ENCODE assay signal across 8 cellular contexts in the genomic region with DNA sequence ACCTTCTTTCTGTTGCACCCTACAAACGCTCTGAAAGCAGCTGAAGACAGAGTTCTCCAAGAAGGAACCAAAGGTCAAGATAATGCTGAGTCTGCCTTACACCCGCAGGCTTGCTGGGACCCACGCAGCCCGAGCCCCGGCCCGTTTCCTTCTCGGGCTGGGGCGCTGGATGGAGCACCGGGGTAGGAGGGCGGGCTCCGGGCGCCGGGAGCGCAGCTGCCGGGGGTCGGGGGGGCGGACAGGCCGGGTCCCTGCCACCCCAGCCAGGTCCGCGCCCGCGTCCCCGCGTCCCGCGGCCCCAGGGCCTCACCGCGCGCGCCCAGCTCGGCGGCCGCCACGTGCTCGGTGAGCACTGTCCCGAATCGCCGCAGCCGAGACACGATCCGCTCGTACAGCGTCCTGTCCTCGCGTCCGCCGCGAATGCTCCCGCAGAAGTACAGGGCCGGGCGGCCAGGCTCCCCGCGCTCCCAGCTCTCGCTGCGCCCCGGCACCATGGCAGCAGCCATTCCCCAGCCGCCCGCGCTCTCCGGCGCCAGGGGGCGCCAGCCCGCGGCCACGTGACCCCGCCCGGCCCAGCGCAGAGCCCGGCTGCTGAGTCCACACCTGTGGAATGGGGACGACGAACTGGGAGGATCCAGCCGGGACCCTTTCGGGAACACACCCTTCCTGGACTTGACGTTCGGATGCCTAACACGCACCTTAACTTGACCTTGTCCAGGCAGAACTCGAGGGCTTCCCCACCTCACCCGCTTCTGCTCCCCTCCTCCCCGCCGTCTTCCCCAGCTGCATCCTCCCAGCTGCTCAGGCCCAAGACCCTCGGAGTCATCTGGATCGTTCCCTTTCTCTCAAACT. TPM values are rescaled to one million over a fixed set of nuclear protein-coding genes. Genes with fewer than 3 reads are reported as not detected.
DNase-seq lines count a peak whose midpoint lies in the region; ATAC-seq and TF ChIP-seq lines count a peak whose summit lies in the region.

A gene with protein sequence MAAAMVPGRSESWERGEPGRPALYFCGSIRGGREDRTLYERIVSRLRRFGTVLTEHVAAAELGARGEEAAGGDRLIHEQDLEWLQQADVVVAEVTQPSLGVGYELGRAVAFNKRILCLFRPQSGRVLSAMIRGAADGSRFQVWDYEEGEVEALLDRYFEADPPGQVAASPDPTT (minus strand): TSS at position 531 of the 852 bp plus-strand sequence. CDS start 25 bp downstream, at position 506.

- peak within 1 kb of the TSS; percentile 92 to 95 (median 94) for H3K4me3 Mint-ChIP-seq in CD4-positive, CD25-positive, alpha-beta regulatory T cell
- H3K4me3 Mint-ChIP-seq in activated T-helper 1 cell treated with anti-CD3 and anti-CD28 coated beads, Interleukin-12 subunit alpha, Interleukin-12 subunit beta, Interleukin-2, Interleukin-4 antibody, amounts not matched to agents 30 ng/mL and 10 ng/mL and 1 ng/mL, durations not matched to agents 14 hours and 24 hours and 36 hours, result peak within 1 kb of the TSS; percentile 92
- H3K4me3 Mint-ChIP-seq in naive thymus-derived CD4-positive, alpha-beta T cell, result peak within 1 kb of the TSS; percentile 87 to 95 (median 91)
- H3K4me3 Mint-ChIP-seq in stimulated activated naive B cell treated with anti-CD40 and anti-IgM and Interleukin-4, amounts not matched to agents 10 μg/mL and 1 μg/mL and 100 μg/mL, for 72 hours, result peak within 1 kb of the TSS; percentile 85 to 91

- CTCF ChIA-PET in Panc1 (lab: Charles Lee), result interaction anchor here (0.5 to 0.7 kb wide), 5 partner anchors 9 to 356 kb away, joined by 3 to 9 read pairs (median 3); no protein-coding TSS in a partner anchor
- CTCF ChIA-PET in naive thymus-derived CD4-positive, alpha-beta T cell (lab: Charles Lee), result interaction anchor here (0.6 to 2.5 kb wide), 14 partner anchors 9 to 373 kb away, joined by 3 to 8 read pairs (median 4); no protein-coding TSS in a partner anchor

- peak; percentile 97 for TF ChIP-seq CTCF in Panc1 (IDR thresholded peaks at IDR 0.05)
- peak; percentile 23 for TF ChIP-seq CTCF in fibroblast of mammary gland (conservative IDR thresholded peaks at IDR 0.05; ENCODE audit: control insufficient read depth, insufficient read depth, low read depth, low read length)

- peak within 1 kb of the TSS; percentile 95 to 100 (median 97) for H3K27ac Mint-ChIP-seq in CD4-positive, CD25-positive, alpha-beta regulatory T cell
- peak within 1 kb of the TSS; percentile 89 for H3K27ac Mint-ChIP-seq in activated T-helper 1 cell treated with anti-CD3 and anti-CD28 coated beads, Interleukin-12 subunit alpha, Interleukin-12 subunit beta, Interleukin-2, Interleukin-4 antibody, amounts not matched to agents 30 ng/mL and 10 ng/mL and 1 ng/mL, durations not matched to agents 14 hours and 24 hours and 36 hours
- H3K27ac Mint-ChIP-seq in naive thymus-derived CD4-positive, alpha-beta T cell, result peak within 1 kb of the TSS; percentile 92 to 98 (median 95)
- peak within 1 kb of the TSS; percentile 95 for H3K27ac Mint-ChIP-seq in stimulated activated naive B cell treated with anti-CD40 and anti-IgM and Interleukin-4, amounts not matched to agents 10 μg/mL and 1 μg/mL and 100 μg/mL, for 72 hours

- peaks cover 12 to 57% (median 34%) of the 10 kb centered on the region in 4 donors for H3K4me1 Mint-ChIP-seq in CD4-positive, CD25-positive, alpha-beta regulatory T cell
- H3K4me1 Mint-ChIP-seq in activated T-helper 1 cell treated with anti-CD3 and anti-CD28 coated beads, Interleukin-12 subunit alpha, Interleukin-12 subunit beta, Interleukin-2, Interleukin-4 antibody, amounts not matched to agents 30 ng/mL and 10 ng/mL and 1 ng/mL, durations not matched to agents 14 hours and 24 hours and 36 hours (ENCODE audit: low read depth), result peaks cover 47% of the 10 kb centered on the region
- H3K4me1 Mint-ChIP-seq in naive thymus-derived CD4-positive, alpha-beta T cell, result peaks cover 28 to 48% (median 40%) of the 10 kb centered on the region in 7 donors
- H3K4me1 Mint-ChIP-seq in stimulated activated naive B cell treated with anti-CD40 and anti-IgM and Interleukin-4, amounts not matched to agents 10 μg/mL and 1 μg/mL and 100 μg/mL, for 72 hours, result peaks cover 30 to 48% of the 10 kb centered on the region in 2 donors

- H3K27me3 ChIP-seq in CD4-positive, CD25-positive, alpha-beta regulatory T cell (ENCODE audit: control insufficient read depth, insufficient read depth, low read length), result no peaks in the 10 kb centered on the region
- peaks cover 3% of the 10 kb centered on the region; the same call in 1 of the 2 replicates for H3K27me3 ChIP-seq in Panc1 (ENCODE audit: control insufficient read depth, insufficient read depth, low read length)
- no peaks in the 10 kb centered on the region for H3K27me3 ChIP-seq in naive thymus-derived CD4-positive, alpha-beta T cell (ENCODE audit: control insufficient read depth in 2 of 2, insufficient read depth in 2 of 2, low read length in 2 of 2)

- peaks cover 7% of the 10 kb centered on the region for H3K36me3 Mint-ChIP-seq in CD4-positive, CD25-positive, alpha-beta regulatory T cell
- peaks cover 28% of the 10 kb centered on the region for H3K36me3 Mint-ChIP-seq in activated T-helper 1 cell treated with anti-CD3 and anti-CD28 coated beads, Interleukin-12 subunit alpha, Interleukin-12 subunit beta, Interleukin-2, Interleukin-4 antibody, amounts not matched to agents 30 ng/mL and 10 ng/mL and 1 ng/mL, durations not matched to agents 14 hours and 24 hours and 36 hours (ENCODE audit: low read depth)
- peaks cover 0 to 17% (median 0%) of the 10 kb centered on the region in 5 donors for H3K36me3 Mint-ChIP-seq in naive thymus-derived CD4-positive, alpha-beta T cell
- H3K36me3 Mint-ChIP-seq in stimulated activated naive B cell treated with anti-CD40 and anti-IgM and Interleukin-4, amounts not matched to agents 10 μg/mL and 1 μg/mL and 100 μg/mL, for 72 hours, result peaks cover 22 to 30% of the 10 kb centered on the region in 2 donors

- peak within 1 kb of the TSS; percentile 72 for H3K4me3 ChIP-seq in CD4-positive, CD25-positive, alpha-beta regulatory T cell (ENCODE audit: low read depth, low read length)
- H3K4me3 ChIP-seq in Panc1 (ENCODE audit: low read depth in 2 of 2, low read length in 2 of 2) (peak within 1 kb of the TSS; percentile 52 to 78), fibroblast of mammary gland (ENCODE audit: control insufficient read depth, low read depth, low read length) (peak within 1 kb of the TSS; percentile 55)
- H3K4me3 ChIP-seq in naive thymus-derived CD4-positive, alpha-beta T cell (ENCODE audit: low read length), result peak within 1 kb of the TSS; percentile 53

- in situ Hi-C loops in Panc1 (cut with HindIII; ENCODE audit: low pct_unique_long_range_greater_than_20kb, low sequenced_read_pairs), result no loop called here

- no peaks in the 10 kb centered on the region for H3K9me3 ChIP-seq in CD4-positive, CD25-positive, alpha-beta regulatory T cell (ENCODE audit: control insufficient read depth in 2 of 2, low read length in 2 of 2)
- no peaks in the 10 kb centered on the region for H3K9me3 ChIP-seq in Panc1 (ENCODE audit: control insufficient read depth, insufficient read depth, low read depth, low read length)
- H3K9me3 ChIP-seq in naive thymus-derived CD4-positive, alpha-beta T cell (ENCODE audit: control insufficient read depth in 2 of 3, low read length in 3 of 3), result no peaks in the 10 kb centered on the region

- peak within 1 kb of the TSS; percentile 71 for H3K27ac ChIP-seq in CD4-positive, CD25-positive, alpha-beta regulatory T cell (ENCODE audit: insufficient read depth, low read length, poor library complexity, severe bottlenecking)
- peak within 1 kb of the TSS; percentile 78 for H3K27ac ChIP-seq in Panc1 (ENCODE audit: low read length)
- H3K27ac ChIP-seq in naive thymus-derived CD4-positive, alpha-beta T cell (ENCODE audit: low read depth, low read length), result peak within 1 kb of the TSS; percentile 88

- H3K36me3 ChIP-seq in CD4-positive, CD25-positive, alpha-beta regulatory T cell (ENCODE audit: control insufficient read depth, insufficient read depth, low read length), result no peaks in the 10 kb centered on the region
- no peaks in the 10 kb centered on the region for H3K36me3 ChIP-seq in Panc1 (ENCODE audit: control insufficient read depth, insufficient read depth, low read length)
- no peaks in the 10 kb centered on the region for H3K36me3 ChIP-seq in naive thymus-derived CD4-positive, alpha-beta T cell (ENCODE audit: control insufficient read depth in 2 of 3, insufficient read depth in 3 of 3, low read length in 3 of 3)

- peak; percentile 79 to 80 for ATAC-seq in CD4-positive, CD25-positive, alpha-beta regulatory T cell (ENCODE audit: low read depth in 2 of 2)
- ATAC-seq in HG03520 (IDR thresholded peaks at IDR 0.05; ENCODE audit: unreplicated experiment), result peak; percentile 70
- peak; percentile 98 for ATAC-seq in Panc1
- peak; percentile 84 for ATAC-seq in naive thymus-derived CD4-positive, alpha-beta T cell
- peak; percentile 76 to 80 for ATAC-seq in stimulated activated naive B cell treated with anti-CD40 and anti-IgM and Interleukin-4, amounts not matched to agents 10 μg/mL and 1 μg/mL and 100 μg/mL, for 72 hours (replicated peaks)

- POLR2A ChIA-PET in Panc1 (lab: Charles Lee), result interaction anchor here (0.6 kb wide), 2 partner anchors 62 to 71 kb away, joined by 3 to 4 read pairs; no protein-coding TSS in a partner anchor
- POLR2A ChIA-PET in naive thymus-derived CD4-positive, alpha-beta T cell (lab: Charles Lee), result interaction anchor here (0.9 to 2.3 kb wide), 11 partner anchors 13 to 400 kb away, joined by 3 to 9 read pairs (median 4); a partner anchor contains a TSS

- peak; percentile 68 to 80 (median 77) for DNase-seq in CD4-positive, CD25-positive, alpha-beta regulatory T cell
- DNase-seq in GM19238 (ENCODE audit: insufficient read length, low spot score) (peak; percentile 79), Panc1 (ENCODE audit: low read depth, low spot score) (no peak), fibroblast of mammary gland (ENCODE audit: low read depth) (peak; percentile 54)
- DNase-seq in activated T-helper 1 cell treated with anti-CD3 and anti-CD28 coated beads, Interleukin-12 subunit alpha, Interleukin-12 subunit beta, Interleukin-2, Interleukin-4 antibody, amounts not matched to agents 30 ng/mL and 10 ng/mL and 1 ng/mL, durations not matched to agents 14 hours and 24 hours and 36 hours (ENCODE audit: low spot score), result peak; percentile 78
- peak; percentile 65 to 91 (median 81) for DNase-seq in naive thymus-derived CD4-positive, alpha-beta T cell
- DNase-seq in stimulated activated naive B cell treated with anti-CD40 and anti-IgM and Interleukin-4, amounts not matched to agents 10 μg/mL and 1 μg/mL and 100 μg/mL, for 72 hours, result peak; percentile 77

- BruUV-seq in Panc1 (replicated peaks; lab: Mats Ljungman, UMichigan), result no TSS peak

- intact Hi-C loops in Panc1 (cut with micrococcal nuclease; ENCODE audit: unreplicated experiment), result no loop called here
- intact Hi-C loops in activated T-helper 1 cell treated with anti-CD3 and anti-CD28 coated beads, Interleukin-12 subunit alpha, Interleukin-12 subunit beta, Interleukin-2, Interleukin-4 antibody, amounts not matched to agents 30 ng/mL and 10 ng/mL and 1 ng/mL, durations not matched to agents 14 hours and 24 hours and 36 hours (cut with micrococcal nuclease), result loop anchor here (1.0 to 5.0 kb wide), 3 partner anchors 57 to 278 kb away; a partner anchor contains a TSS
- intact Hi-C loops in naive thymus-derived CD4-positive, alpha-beta T cell (cut with micrococcal nuclease), result loop anchor here (1.0 to 10.0 kb wide), 8 partner anchors 18 to 1494 kb away; a partner anchor contains a TSS

- peaks cover 0 to 1% (median 0%) of the 10 kb centered on the region in 7 donors for H3K9me3 Mint-ChIP-seq in CD4-positive, CD25-positive, alpha-beta regulatory T cell
- H3K9me3 Mint-ChIP-seq in activated T-helper 1 cell treated with anti-CD3 and anti-CD28 coated beads, Interleukin-12 subunit alpha, Interleukin-12 subunit beta, Interleukin-2, Interleukin-4 antibody, amounts not matched to agents 30 ng/mL and 10 ng/mL and 1 ng/mL, durations not matched to agents 14 hours and 24 hours and 36 hours, result no peaks in the 10 kb centered on the region
- peaks cover 0 to 3% (median 0%) of the 10 kb centered on the region in 11 donors for H3K9me3 Mint-ChIP-seq in naive thymus-derived CD4-positive, alpha-beta T cell
- peaks cover 0 to 2% of the 10 kb centered on the region in 2 donors for H3K9me3 Mint-ChIP-seq in stimulated activated naive B cell treated with anti-CD40 and anti-IgM and Interleukin-4, amounts not matched to agents 10 μg/mL and 1 μg/mL and 100 μg/mL, for 72 hours

- H3K4me1 ChIP-seq in CD4-positive, CD25-positive, alpha-beta regulatory T cell (ENCODE audit: control insufficient read depth, insufficient read depth, low read length, poor library complexity, severe bottlenecking), result peaks cover 34% of the 10 kb centered on the region
- H3K4me1 ChIP-seq in Panc1 (ENCODE audit: control insufficient read depth, insufficient read depth, low read length), result no peaks in the 10 kb centered on the region
- peaks cover 5 to 24% of the 10 kb centered on the region in 2 donors for H3K4me1 ChIP-seq in naive thymus-derived CD4-positive, alpha-beta T cell (ENCODE audit: control insufficient read depth in 2 of 2, insufficient read depth in 2 of 2, low read length in 2 of 2)

- H3K27me3 Mint-ChIP-seq in CD4-positive, CD25-positive, alpha-beta regulatory T cell, result peaks cover 24% of the 10 kb centered on the region
- peaks cover 22% of the 10 kb centered on the region for H3K27me3 Mint-ChIP-seq in activated T-helper 1 cell treated with anti-CD3 and anti-CD28 coated beads, Interleukin-12 subunit alpha, Interleukin-12 subunit beta, Interleukin-2, Interleukin-4 antibody, amounts not matched to agents 30 ng/mL and 10 ng/mL and 1 ng/mL, durations not matched to agents 14 hours and 24 hours and 36 hours (ENCODE audit: insufficient read depth)
- peaks cover 0 to 16% (median 0%) of the 10 kb centered on the region in 5 donors for H3K27me3 Mint-ChIP-seq in naive thymus-derived CD4-positive, alpha-beta T cell
- H3K27me3 Mint-ChIP-seq in stimulated activated naive B cell treated with anti-CD40 and anti-IgM and Interleukin-4, amounts not matched to agents 10 μg/mL and 1 μg/mL and 100 μg/mL, for 72 hours, result peaks cover 14 to 19% of the 10 kb centered on the region in 2 donors

RNA-seq across cellular contexts. Expression of the gene that starts here (rescaled TPM):
- 36.6 TPM for total RNA-seq in CD4-positive, CD25-positive, alpha-beta regulatory T cell
- polyA plus RNA-seq in CD4-positive, CD25-positive, alpha-beta regulatory T cell, result 100 to 1,000 TPM; 190 to 234 (median 206) TPM
- total RNA-seq in Panc1 (2021; ENCODE audit: unreplicated experiment), result 67.3 TPM
- 194 TPM for polyA plus RNA-seq in Panc1 (2012; ENCODE audit: insufficient read length)
- total RNA-seq in activated T-helper 1 cell treated with anti-CD3 and anti-CD28 coated beads, Interleukin-12 subunit alpha, Interleukin-12 subunit beta, Interleukin-2, Interleukin-4 antibody, amounts not matched to agents 30 ng/mL and 10 ng/mL and 1 ng/mL, durations not matched to agents 14 hours and 24 hours and 36 hours, result 65.8 and 71.6 TPM in 2 replicates
- 10 to 100 TPM; 25.4 to 65.7 (median 33.9) TPM for total RNA-seq in naive thymus-derived CD4-positive, alpha-beta T cell
- polyA plus RNA-seq in naive thymus-derived CD4-positive, alpha-beta T cell, result 100 to 1,000 TPM; 119 to 141 TPM
